Comparison of ENCODE assay signal across 1 cellular context in genomic region chr1:19645544-19646252, GRCh38.
TF ChIP-seq lines count a peak whose summit lies in the region.

No MANE protein-coding gene starts in this region.

TF ChIP-seq in GM23338, 12 proteins besides CTCF, POLR2A, EP300 and RAD21 (continued from another document):
- TF ChIP-seq ZNF462 (CRISPR knock-in tag; IDR thresholded peaks at IDR 0.05) (no peak), ETS1 (IDR thresholded peaks at IDR 0.05) (no peak), STAT1 (IDR thresholded peaks at IDR 0.05; ENCODE audit: unreplicated experiment) (no peak), EZH2phosphoT487 (IDR thresholded peaks at IDR 0.05; ENCODE audit: unreplicated experiment) (no peak)
